In genomic region chr12:116172224-116172849, GRCh38 we compare ENCODE assay signal across 8 cellular contexts.
A peak's percentile ranks its signal among the peaks of the same experiment; 100 is the strongest.
DNase-seq lines count a peak whose midpoint lies in the region; ATAC-seq and TF ChIP-seq lines count a peak whose summit lies in the region.

No MANE protein-coding gene starts in this region.

- no peaks in the 10 kb centered on the region for H3K9me3 Mint-ChIP-seq in activated CD4-positive, alpha-beta T cell treated with anti-CD3 and anti-CD28 coated beads for 36 hours (ENCODE audit: low read depth)
- no peaks in the 10 kb centered on the region for H3K9me3 Mint-ChIP-seq in activated T-helper 17 cell treated with anti-CD3 and anti-CD28 coated beads, Interleukin-2, amount 50 U/mL, for 72 hours
- H3K9me3 Mint-ChIP-seq in H9 = no peaks in the 10 kb centered on the region

- DNase-seq in activated CD4-positive, alpha-beta T cell treated with anti-CD3 and anti-CD28 coated beads for 36 hours = peak; percentile 73
- no peak for DNase-seq in activated CD4-positive, alpha-beta T cell treated with anti-CD3 and anti-CD28 coated beads, Interleukin-2, amount 50 U/mL, for 1 hour
- peak; percentile 51 for DNase-seq in stimulated activated CD4-positive, alpha-beta T cell treated with anti-CD3 and anti-CD28 coated beads, Interleukin-4, amount 100 ng/mL, for 24 hours
- DNase-seq in SK-N-DZ (ENCODE audit: low spot score) (no peak), H9 (no peak)
- DNase-seq in central memory CD4-positive, alpha-beta T cell = no peak

- H4K91ac ChIP-seq in H9 (ENCODE audit: insufficient read length, low read depth, low read length) = no peak overlapping the region

- no peaks in the 10 kb centered on the region for H3K27me3 ChIP-seq in H9 (ENCODE audit: insufficient read depth, low read length)

- no peak overlapping the region for H2BK120ac ChIP-seq in H9 (ENCODE audit: low read depth, low read length, poor library complexity, severe bottlenecking)

- H3K23ac ChIP-seq in H9 (ENCODE audit: insufficient read length, low read depth, low read length) = no peak overlapping the region

- TF ChIP-seq CTCF in H9 (conservative IDR thresholded peaks at IDR 0.05) = no peak

- H2AK5ac ChIP-seq in H9 (ENCODE audit: insufficient read length, low read length) = no peak overlapping the region

- H3K79me2 ChIP-seq in H9 (ENCODE audit: insufficient read depth, low read length) = peaks cover 4% of the 10 kb centered on the region; the same call in 1 of the 2 replicates

- no peak overlapping the region for H3K4ac ChIP-seq in H9 (ENCODE audit: low read depth, low read length)

- intact Hi-C loops in activated CD4-positive, alpha-beta T cell treated with anti-CD3 and anti-CD28 coated beads for 36 hours (cut with DNase I, micrococcal nuclease) = loop anchor here (1.0 to 5.0 kb wide), 4 partner anchors 14 to 85 kb away; no protein-coding TSS in a partner anchor

- no peak overlapping the region for H3K27ac ChIP-seq in H9 (ENCODE audit: insufficient read length, low read depth, low read length)

- no peak overlapping the region for H4K5ac ChIP-seq in H9 (ENCODE audit: insufficient read length, low read depth, low read length)

- H2BK20ac ChIP-seq in H9 (ENCODE audit: low read depth, low read length, poor library complexity, severe bottlenecking) = no peak overlapping the region

- no peaks in the 10 kb centered on the region for H3K4me1 ChIP-seq in H9 (ENCODE audit: insufficient read depth, low read length)

- no peak overlapping the region for H2BK15ac ChIP-seq in H9 (ENCODE audit: low read depth, low read length)

- H3K36me3 Mint-ChIP-seq in activated CD4-positive, alpha-beta T cell treated with anti-CD3 and anti-CD28 coated beads for 36 hours (ENCODE audit: low read depth) = peaks cover 5% of the 10 kb centered on the region
- no peaks in the 10 kb centered on the region for H3K36me3 Mint-ChIP-seq in activated T-helper 17 cell treated with anti-CD3 and anti-CD28 coated beads, Interleukin-2, amount 50 U/mL, for 72 hours (ENCODE audit: low read depth)
- H3K36me3 Mint-ChIP-seq in H9 (ENCODE audit: insufficient read depth in 1 of 3, low read depth in 3 of 3) = no peaks in the 10 kb centered on the region

- H3K4me2 ChIP-seq in H9 (ENCODE audit: insufficient read depth, insufficient read length, low read length) = no peak overlapping the region

- no peak overlapping the region for H3K56ac ChIP-seq in H9 (ENCODE audit: insufficient read length, low read depth, low read length)

- peak; percentile 99 for ATAC-seq in activated CD4-positive, alpha-beta T cell treated with anti-CD3 and anti-CD28 coated beads for 36 hours
- peak; percentile 90 for ATAC-seq in HG03457 (IDR thresholded peaks at IDR 0.05; ENCODE audit: unreplicated experiment)
- ATAC-seq in activated T-helper 17 cell treated with anti-CD3 and anti-CD28 coated beads, Interleukin-2, amount 50 U/mL, for 72 hours (replicated peaks) = peak; percentile 99

- H3K14ac ChIP-seq in H9 (ENCODE audit: insufficient read depth, low read length) = no peak overlapping the region

- H3K4me1 Mint-ChIP-seq in activated CD4-positive, alpha-beta T cell treated with anti-CD3 and anti-CD28 coated beads for 36 hours = peaks cover 72% of the 10 kb centered on the region
- peaks cover 45% of the 10 kb centered on the region for H3K4me1 Mint-ChIP-seq in activated T-helper 17 cell treated with anti-CD3 and anti-CD28 coated beads, Interleukin-2, amount 50 U/mL, for 72 hours
- H3K4me1 Mint-ChIP-seq in H9 = peaks cover 34 to 46% of the 10 kb centered on the region in 2 experiments

- H3K18ac ChIP-seq in H9 (ENCODE audit: insufficient read length, low read depth, low read length) = no peak overlapping the region

- no peak overlapping the region for H2BK12ac ChIP-seq in H9 (ENCODE audit: insufficient read length, low read depth, low read length)

- CTCF ChIA-PET in activated CD4-positive, alpha-beta T cell treated with anti-CD3 and anti-CD28 coated beads for 36 hours (lab: Charles Lee) = interaction anchor here (1.3 to 1.8 kb wide), 3 partner anchors 22 to 112 kb away, joined by 5 to 7 read pairs (median 6); no protein-coding TSS in a partner anchor

- no peaks in the 10 kb centered on the region for H4K20me1 ChIP-seq in H9 (ENCODE audit: control insufficient read depth, insufficient read depth, insufficient read length)

- H3K23me2 ChIP-seq in H9 (ENCODE audit: insufficient read length, low read depth, low read length, poor library complexity, severe bottlenecking) = no peaks in the 10 kb centered on the region

- no peaks in the 10 kb centered on the region for H3K9me3 ChIP-seq in H9 (ENCODE audit: control insufficient read depth, low read depth, low read length)

- peak overlapping the region; percentile 97 for H3K27ac Mint-ChIP-seq in activated CD4-positive, alpha-beta T cell treated with anti-CD3 and anti-CD28 coated beads for 36 hours
- peak overlapping the region; percentile 96 for H3K27ac Mint-ChIP-seq in activated T-helper 17 cell treated with anti-CD3 and anti-CD28 coated beads, Interleukin-2, amount 50 U/mL, for 72 hours
- peak overlapping the region in 1 of 3 experiments; percentile 60; a peak in 3 of 7 replicates for H3K27ac Mint-ChIP-seq in H9

- H3K27me3 Mint-ChIP-seq in activated CD4-positive, alpha-beta T cell treated with anti-CD3 and anti-CD28 coated beads for 36 hours = no peaks in the 10 kb centered on the region
- H3K27me3 Mint-ChIP-seq in activated T-helper 17 cell treated with anti-CD3 and anti-CD28 coated beads, Interleukin-2, amount 50 U/mL, for 72 hours = no peaks in the 10 kb centered on the region
- H3K27me3 Mint-ChIP-seq in H9 (ENCODE audit: low read depth) = no peaks in the 10 kb centered on the region

- H4K8ac ChIP-seq in H9 (replicated peaks; ENCODE audit: insufficient read length, low read depth, low read length) = no peak overlapping the region

- POLR2A ChIA-PET in activated CD4-positive, alpha-beta T cell treated with anti-CD3 and anti-CD28 coated beads for 36 hours (lab: Charles Lee) = no interaction called here

- no peak overlapping the region for H3T11ph ChIP-seq in H9 (ENCODE audit: low read length)

- no peak overlapping the region for H3K9ac ChIP-seq in H9 (ENCODE audit: extremely low read depth, insufficient read length, low read length)

- H2BK5ac ChIP-seq in H9 (ENCODE audit: insufficient read length, low read length) = no peak overlapping the region

- H3K4me3 Mint-ChIP-seq in activated CD4-positive, alpha-beta T cell treated with anti-CD3 and anti-CD28 coated beads for 36 hours = peak overlapping the region; percentile 73
- peak overlapping the region; percentile 87 for H3K4me3 Mint-ChIP-seq in activated T-helper 17 cell treated with anti-CD3 and anti-CD28 coated beads, Interleukin-2, amount 50 U/mL, for 72 hours
- H3K4me3 Mint-ChIP-seq in H9 = no peak overlapping the region

- no CpG with 5 or more reads among the region's 10 CpGs for WGBS in H9 (ENCODE audit: extremely low coverage, insufficient read length, low lambda C conversion rate)

- no peak overlapping the region for H2AFZ ChIP-seq in H9 (ENCODE audit: low read length)

- H3K79me1 ChIP-seq in H9 (ENCODE audit: insufficient read depth, low read depth, low read length, poor library complexity, severe bottlenecking) = peaks cover 2% of the 10 kb centered on the region

Comparison
In these comparisons a context has a peak if more than half of its experiments do, and no peak if none do; other contexts are left out.
1. DNase-seq: peak in activated CD4-positive, alpha-beta T cell treated with anti-CD3 and anti-CD28 coated beads for 36 hours (single experiment) and stimulated activated CD4-positive, alpha-beta T cell treated with anti-CD3 and anti-CD28 coated beads, Interleukin-4, amount 100 ng/mL, for 24 hours (single experiment); none in activated CD4-positive, alpha-beta T cell treated with anti-CD3 and anti-CD28 coated beads, Interleukin-2, amount 50 U/mL, for 1 hour (single experiment), SK-N-DZ (single experiment), H9 (single experiment) and central memory CD4-positive, alpha-beta T cell (single experiment).
2. H3K4me3 Mint-ChIP-seq: peak in activated CD4-positive, alpha-beta T cell treated with anti-CD3 and anti-CD28 coated beads for 36 hours (single experiment) and activated T-helper 17 cell treated with anti-CD3 and anti-CD28 coated beads, Interleukin-2, amount 50 U/mL, for 72 hours (single experiment); none in H9 (0 of 2).
3. Peak in every context shown above with its lines, with median percentiles within 50 percentile points of each other: ATAC-seq.